ENCODE assay signal across 1 cellular context in the genomic region with DNA sequence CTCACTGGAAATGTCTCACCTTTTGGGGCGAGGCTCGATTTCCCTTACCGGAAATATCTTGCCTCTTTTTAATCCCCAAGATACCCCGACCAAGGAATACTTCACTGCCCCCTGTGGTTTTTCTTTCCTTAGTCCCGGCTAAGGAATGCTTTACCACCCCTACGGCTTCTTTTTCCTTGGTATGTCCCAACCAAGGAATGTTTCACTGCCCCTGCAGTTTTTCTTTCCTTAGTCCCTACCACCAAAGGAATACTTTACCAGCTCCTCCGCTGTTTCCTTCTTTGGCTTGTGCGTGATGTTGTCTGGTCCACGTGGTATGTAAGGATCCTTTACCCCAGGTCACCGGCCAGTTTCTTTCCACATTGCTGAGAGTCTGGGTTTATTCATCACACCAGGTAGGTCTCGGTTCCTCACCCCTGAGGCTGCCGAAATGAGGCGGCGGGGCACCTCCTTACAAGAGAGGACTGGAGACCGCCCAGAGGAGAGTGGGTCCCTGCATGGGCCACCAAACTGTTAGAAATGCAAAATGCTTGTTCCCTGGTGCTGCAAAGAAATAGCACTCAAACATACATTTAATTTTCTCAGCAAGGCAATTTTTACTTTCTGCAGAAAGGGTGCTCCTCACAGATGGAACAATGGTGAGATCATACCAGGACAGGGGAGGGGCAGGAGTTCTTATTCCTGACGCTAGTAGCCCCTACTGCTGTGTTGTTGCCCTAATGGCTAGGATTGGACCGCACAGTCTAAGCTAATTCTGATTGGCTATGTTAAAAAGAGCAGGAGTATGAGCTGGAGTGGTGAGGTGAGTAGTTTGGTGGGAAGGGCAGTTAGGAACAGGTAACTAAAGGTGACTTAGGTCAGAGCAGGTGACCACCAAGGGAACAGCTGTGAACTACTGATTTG.
TF ChIP-seq lines count a peak whose summit lies in the region.

No MANE protein-coding gene starts in this region.

TF ChIP-seq in WTC11, 78 proteins besides CTCF, POLR2A, EP300 and RAD21:
- no peak for TF ChIP-seq CBFB (CRISPR knock-in tag; IDR thresholded peaks at IDR 0.05; ENCODE audit: low read depth)
- 0 out of 2 replicates have a peak, but pooled peaks have one; percentile 6 for TF ChIP-seq ZNF671 (CRISPR knock-in tag; IDR thresholded peaks at IDR 0.05)
- no peak for TF ChIP-seq FOXP1 (CRISPR knock-in tag; IDR thresholded peaks at IDR 0.05; ENCODE audit: borderline replicate concordance)
- TF ChIP-seq, protein P1, sequence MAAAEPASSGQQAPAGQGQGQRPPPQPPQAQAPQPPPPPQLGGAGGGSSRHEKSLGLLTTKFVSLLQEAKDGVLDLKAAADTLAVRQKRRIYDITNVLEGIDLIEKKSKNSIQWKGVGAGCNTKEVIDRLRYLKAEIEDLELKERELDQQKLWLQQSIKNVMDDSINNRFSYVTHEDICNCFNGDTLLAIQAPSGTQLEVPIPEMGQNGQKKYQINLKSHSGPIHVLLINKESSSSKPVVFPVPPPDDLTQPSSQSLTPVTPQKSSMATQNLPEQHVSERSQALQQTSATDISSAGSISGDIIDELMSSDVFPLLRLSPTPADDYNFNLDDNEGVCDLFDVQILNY (CRISPR knock-in tag; IDR thresholded peaks at IDR 0.05) = no peak
